Comparison of ENCODE assay signal across 9 cellular contexts in genomic region chr6:16473184-16473907, GRCh38.
A peak's percentile ranks its signal among the peaks of the same experiment; 100 is the strongest.
DNase-seq lines count a peak whose midpoint lies in the region; ATAC-seq and TF ChIP-seq lines count a peak whose summit lies in the region.
"Had no signal": no experiment of that assay in that cellular context is flagged by ENCODE, and none has a peak within 500 bp of the region (broad histone marks: within the 10 kb centered on the region; RNA-seq: fewer than 3 reads in every experiment).

No MANE protein-coding gene starts in this region.

- H3K4me3 Mint-ChIP-seq in CD4-positive, CD25-positive, alpha-beta regulatory T cell, result peak overlapping the region; percentile 56 to 73 (median 62)
- peak overlapping the region; percentile 16 for H3K4me3 Mint-ChIP-seq in activated CD8-positive, alpha-beta T cell treated with anti-CD3 and anti-CD28 coated beads for 36 hours
- H3K4me3 Mint-ChIP-seq: brain had no signal

- no peak for TF ChIP-seq POLR2A in stomach (IDR thresholded peaks at IDR 0.05)

- H3K9me3 Mint-ChIP-seq in CD4-positive, CD25-positive, alpha-beta regulatory T cell, result no peaks in the 10 kb centered on the region
- H3K9me3 Mint-ChIP-seq in activated CD8-positive, alpha-beta T cell treated with anti-CD3 and anti-CD28 coated beads for 36 hours, result peaks cover 3% of the 10 kb centered on the region
- H3K9me3 Mint-ChIP-seq: brain had no signal

- peaks cover 72% of the 10 kb centered on the region for H3K4me1 ChIP-seq in CD4-positive, CD25-positive, alpha-beta regulatory T cell (ENCODE audit: control insufficient read depth, insufficient read depth, low read length, poor library complexity, severe bottlenecking)
- H3K4me1 ChIP-seq in stomach (peaks cover 14 to 36% (median 22%) of the 10 kb centered on the region in 4 donors), right cardiac atrium (ENCODE audit: control insufficient read depth, insufficient read depth, low read length) (peaks cover 6% of the 10 kb centered on the region)

- no peak for ATAC-seq in CD4-positive, CD25-positive, alpha-beta regulatory T cell (ENCODE audit: low read depth in 2 of 2)
- ATAC-seq in GM18909 (IDR thresholded peaks at IDR 0.05; ENCODE audit: poor library complexity, unreplicated experiment), result peak; percentile 57
- peak; percentile 44 for ATAC-seq in HG02938 (IDR thresholded peaks at IDR 0.05; ENCODE audit: unreplicated experiment)
- peak; percentile 17 for ATAC-seq in activated CD8-positive, alpha-beta T cell treated with anti-CD3 and anti-CD28 coated beads for 36 hours
- ATAC-seq in right cardiac atrium, result no peak

- no peaks in the 10 kb centered on the region for H3K27me3 Mint-ChIP-seq in CD4-positive, CD25-positive, alpha-beta regulatory T cell
- H3K27me3 Mint-ChIP-seq in activated CD8-positive, alpha-beta T cell treated with anti-CD3 and anti-CD28 coated beads for 36 hours, result no peaks in the 10 kb centered on the region
- H3K27me3 Mint-ChIP-seq: brain had no signal

- POLR2A ChIA-PET in activated CD8-positive, alpha-beta T cell treated with anti-CD3 and anti-CD28 coated beads for 36 hours (lab: Charles Lee), result interaction anchor here (1.0 to 1.2 kb wide), 4 partner anchors 10 to 288 kb away, joined by 3 to 5 read pairs (median 4); partner anchors contain the start of gene ATXN1

- H3K36me3 ChIP-seq in CD4-positive, CD25-positive, alpha-beta regulatory T cell (ENCODE audit: control insufficient read depth, insufficient read depth, low read length), result peaks cover 3% of the 10 kb centered on the region
- H3K36me3 ChIP-seq in stomach, result peaks cover 0 to 4% (median 0%) of the 10 kb centered on the region in 4 donors

- peak in 1 of 3 donors; percentile 72 for DNase-seq in CD4-positive, CD25-positive, alpha-beta regulatory T cell
- peak; percentile 57 for DNase-seq in activated CD8-positive, alpha-beta T cell treated with anti-CD3 and anti-CD28 coated beads for 36 hours
- no peak for DNase-seq in stomach
- no peak for DNase-seq in NOMO-1 treated with dmso at 0.1 percent for 144 hours (lab: John Stamatoyannopoulos, UW; ENCODE audit: unreplicated experiment)
- no peak for DNase-seq in cerebellum (ENCODE audit: low spot score)
- no peak for DNase-seq in right cardiac atrium

- no peaks in the 10 kb centered on the region for H3K9me3 ChIP-seq in CD4-positive, CD25-positive, alpha-beta regulatory T cell (ENCODE audit: control insufficient read depth in 2 of 2, low read length in 2 of 2)
- H3K9me3 ChIP-seq in stomach (no peaks in the 10 kb centered on the region), right cardiac atrium (ENCODE audit: control insufficient read depth, low read length) (no peaks in the 10 kb centered on the region)

- CTCF ChIA-PET in activated CD8-positive, alpha-beta T cell treated with anti-CD3 and anti-CD28 coated beads for 36 hours (lab: Charles Lee), result interaction anchor here (1.1 to 3.2 kb wide), 8 partner anchors 9 to 297 kb away, joined by 3 to 13 read pairs (median 5); no protein-coding TSS in a partner anchor

- TF ChIP-seq CTCF in activated CD8-positive, alpha-beta T cell treated with anti-CD3 and anti-CD28 coated beads for 36 hours (IDR thresholded peaks at IDR 0.05), result no peak
- no peak for TF ChIP-seq CTCF in stomach (IDR thresholded peaks at IDR 0.05)

- intact Hi-C loops in activated CD8-positive, alpha-beta T cell treated with anti-CD3 and anti-CD28 coated beads for 36 hours (cut with micrococcal nuclease), result loop anchor here (5.0 kb wide), 1 partner anchor 36 kb away; no protein-coding TSS in a partner anchor
- intact Hi-C loops in stomach (cut with DNase I; ENCODE audit: low total_unique reads) (no loop called here), right cardiac atrium (cut with DNase I) (no loop called here)

- H3K27ac ChIP-seq in CD4-positive, CD25-positive, alpha-beta regulatory T cell (ENCODE audit: insufficient read depth, low read length, poor library complexity, severe bottlenecking), result peak overlapping the region; percentile 90
- H3K27ac ChIP-seq in stomach, result peak overlapping the region in 2 of 5 donors; percentile 1 to 23
- no peak overlapping the region for H3K27ac ChIP-seq in right cardiac atrium (ENCODE audit: low read length)

- no peaks in the 10 kb centered on the region for H3K27me3 ChIP-seq in CD4-positive, CD25-positive, alpha-beta regulatory T cell (ENCODE audit: control insufficient read depth, insufficient read depth, low read length)
- H3K27me3 ChIP-seq in stomach, result no peaks in the 10 kb centered on the region
- no peaks in the 10 kb centered on the region for H3K27me3 ChIP-seq in right cardiac atrium (ENCODE audit: control insufficient read depth, insufficient read depth)

- H3K27ac Mint-ChIP-seq in CD4-positive, CD25-positive, alpha-beta regulatory T cell, result peak overlapping the region; percentile 88 to 96 (median 91)
- peak overlapping the region; percentile 87 for H3K27ac Mint-ChIP-seq in activated CD8-positive, alpha-beta T cell treated with anti-CD3 and anti-CD28 coated beads for 36 hours

- 78 to 86% (median 78%) methylated on average over 10 of the region's 10 CpGs for WGBS in stomach, 5 donors
- WGBS in right cardiac atrium, result 88% methylated on average over 10 of the region's 10 CpGs

- no peak for TF ChIP-seq EP300 in stomach (IDR thresholded peaks at IDR 0.05)

- peak overlapping the region; percentile 69 for H3K4me3 ChIP-seq in CD4-positive, CD25-positive, alpha-beta regulatory T cell (ENCODE audit: low read depth, low read length)
- H3K4me3 ChIP-seq in stomach, result no peak overlapping the region
- no peak overlapping the region for H3K4me3 ChIP-seq in right cardiac atrium (ENCODE audit: low read length)

- peaks cover 14% of the 10 kb centered on the region for H3K36me3 Mint-ChIP-seq in CD4-positive, CD25-positive, alpha-beta regulatory T cell
- H3K36me3 Mint-ChIP-seq in activated CD8-positive, alpha-beta T cell treated with anti-CD3 and anti-CD28 coated beads for 36 hours (ENCODE audit: low read depth), result peaks cover 41% of the 10 kb centered on the region

- H3K4me1 Mint-ChIP-seq in CD4-positive, CD25-positive, alpha-beta regulatory T cell, result peaks cover 48 to 96% (median 73%) of the 10 kb centered on the region in 4 donors
- peaks cover 84% of the 10 kb centered on the region for H3K4me1 Mint-ChIP-seq in activated CD8-positive, alpha-beta T cell treated with anti-CD3 and anti-CD28 coated beads for 36 hours (ENCODE audit: low read depth)

Comparison
In these comparisons a context has a peak if more than half of its experiments do, and no peak if none do; other contexts are left out.
1. ATAC-seq: peak in GM18909 (single experiment), HG02938 (single experiment) and activated CD8-positive, alpha-beta T cell treated with anti-CD3 and anti-CD28 coated beads for 36 hours (single experiment); none in CD4-positive, CD25-positive, alpha-beta regulatory T cell (0 of 2) and right cardiac atrium (0 of 2).